ENCODE assay signal across 8 cellular contexts in genomic region chr12:27014859-27015729, GRCh38. TPM values are rescaled to one million over a fixed set of nuclear protein-coding genes. Genes with fewer than 3 reads are reported as not detected.
DNase-seq lines count a peak whose midpoint lies in the region; ATAC-seq and TF ChIP-seq lines count a peak whose summit lies in the region.

No MANE protein-coding gene starts in this region.

- peaks cover 3 to 34% of the 10 kb centered on the region in 2 donors for H3K4me1 ChIP-seq in ascending aorta
- peaks cover 1 to 37% (median 26%) of the 10 kb centered on the region in 4 donors for H3K4me1 ChIP-seq in liver (ENCODE audit: control insufficient read depth in 4 of 4, insufficient read depth in 4 of 4, low read length in 3 of 4)
- peaks cover 4 to 46% (median 28%) of the 10 kb centered on the region in 4 donors for H3K4me1 ChIP-seq in tibial artery

- WGBS in liver, result 39% methylated on average over 12 of the region's 12 CpGs

- TF ChIP-seq RAD21 in liver (IDR thresholded peaks at IDR 0.05), result no peak

- H3K9me3 ChIP-seq in ascending aorta (no peaks in the 10 kb centered on the region), liver (ENCODE audit: control insufficient read depth in 4 of 4, low read length in 3 of 4) (no peaks in the 10 kb centered on the region), tibial artery (no peaks in the 10 kb centered on the region)

- CTCF ChIA-PET in BJ (lab: Yijun Ruan, JAX), result interaction anchor here (0.6 to 4.9 kb wide), 21 partner anchors 10 to 299 kb away, joined by 3 to 67 read pairs (median 4); partner anchors contain the start of genes FGFR1OP2 and STK38L

- peak overlapping the region; percentile 86 to 100 for H3K9ac ChIP-seq in liver (ENCODE audit: low read depth in 1 of 2, low read length in 2 of 2)

- H3K36me3 ChIP-seq in BJ (ENCODE audit: control insufficient read depth, insufficient read depth, low read length) (no peaks in the 10 kb centered on the region), ascending aorta (no peaks in the 10 kb centered on the region), liver (ENCODE audit: control insufficient read depth in 4 of 4, insufficient read depth in 3 of 4, low read depth in 1 of 4, low read length in 3 of 4) (no peaks in the 10 kb centered on the region), tibial artery (no peaks in the 10 kb centered on the region)

- peak overlapping the region; percentile 88 to 92 for H3K27ac ChIP-seq in ascending aorta
- H3K27ac ChIP-seq in liver (ENCODE audit: low read depth in 1 of 2, low read length in 2 of 2), result peak overlapping the region; percentile 87 to 99
- H3K27ac ChIP-seq in tibial artery, result peak overlapping the region; percentile 86 to 90

- TF ChIP-seq CTCF in BJ (IDR thresholded peaks at IDR 0.05; ENCODE audit: insufficient read depth, low read depth, low read length), result no peak
- no peak for TF ChIP-seq CTCF in ascending aorta (IDR thresholded peaks at IDR 0.05)
- no peak for TF ChIP-seq CTCF in liver (IDR thresholded peaks at IDR 0.05; ENCODE audit: low read depth, low read length, missing input control)
- no peak for TF ChIP-seq CTCF in tibial artery (IDR thresholded peaks at IDR 0.05)

- no peak for DNase-seq in BJ (ENCODE audit: low read depth)
- DNase-seq in ascending aorta (ENCODE audit: low spot score in 2 of 2), result no peak
- DNase-seq in tibial artery, result no peak
- DNase-seq in foreskin melanocyte, result no peak
- DNase-seq in NCI-H526 (lab: John Stamatoyannopoulos, UW), result no peak

- ATAC-seq in HG02571 (IDR thresholded peaks at IDR 0.05; ENCODE audit: unreplicated experiment) (peak; percentile 40), GM21825 (IDR thresholded peaks at IDR 0.05; ENCODE audit: unreplicated experiment) (no peak)

- H3K4me3 ChIP-seq in BJ (ENCODE audit: low read depth, low read length) (peak overlapping the region; percentile 89), ascending aorta (peak overlapping the region; percentile 97 to 99), liver (ENCODE audit: low read depth in 1 of 3, low read length in 3 of 3) (peak overlapping the region; percentile 69 to 98 (median 97)), tibial artery (peak overlapping the region; percentile 81 to 88)

- no peaks in the 10 kb centered on the region for H3K27me3 ChIP-seq in BJ (ENCODE audit: control insufficient read depth, insufficient read depth, low read length)
- no peaks in the 10 kb centered on the region for H3K27me3 ChIP-seq in ascending aorta
- H3K27me3 ChIP-seq in liver (ENCODE audit: control insufficient read depth in 4 of 4, insufficient read depth in 4 of 4, low read length in 3 of 4), result no peaks in the 10 kb centered on the region
- H3K27me3 ChIP-seq in tibial artery, result no peaks in the 10 kb centered on the region

- intact Hi-C loops in ascending aorta (cut with DNase I), result loop anchor here (1.0 to 2.0 kb wide), 3 partner anchors 77 to 290 kb away; partner anchors contain the start of gene FGFR1OP2
- intact Hi-C loops in tibial artery (cut with DNase I; ENCODE audit: low total_unique reads), result loop anchor here (2.0 to 10.0 kb wide), 2 partner anchors 76 to 180 kb away; partner anchors contain the start of genes FGFR1OP2 and ITPR2

- POLR2A ChIA-PET in BJ (lab: Charles Lee), result interaction anchor here (0.6 kb wide), 1 partner anchor 119 kb away, joined by 3 read pairs; no protein-coding TSS in a partner anchor

TF ChIP-seq in liver, 16 proteins besides CTCF, POLR2A, EP300 and RAD21:
- TF ChIP-seq ZBTB33 (IDR thresholded peaks at IDR 0.05) (no peak), HNF4G (IDR thresholded peaks at IDR 0.05) (no peak), TAF1 (conservative IDR thresholded peaks at IDR 0.05) (no peak), EGR1 (IDR thresholded peaks at IDR 0.05; ENCODE audit: low read depth in 2 of 2) (no peak), FOXA2 (IDR thresholded peaks at IDR 0.05) (no peak), GABPA (IDR thresholded peaks at IDR 0.05 in 1 of 2, conservative IDR thresholded peaks at IDR 0.05 in 1 of 2) (no peak), MAX (IDR thresholded peaks at IDR 0.05) (no peak), HNF4A (conservative IDR thresholded peaks at IDR 0.05) (no peak), FOXA1 (IDR thresholded peaks at IDR 0.05) (no peak), REST (IDR thresholded peaks at IDR 0.05) (no peak), JUND (IDR thresholded peaks at IDR 0.05) (no peak), SP1 (IDR thresholded peaks at IDR 0.05) (no peak), NR2F2 (IDR thresholded peaks at IDR 0.05) (no peak), RXRA (IDR thresholded peaks at IDR 0.05) (no peak), ATF3 (IDR thresholded peaks at IDR 0.05) (no peak), YY1 (IDR thresholded peaks at IDR 0.05) (no peak)
TF ChIP-seq in liver: peak in this region for 0.

RNA-seq across cellular contexts. Expression of gene TM7SF3, which starts 0.9 kb away (rescaled TPM):
- polyA plus RNA-seq in BJ (2011; rRNA removed), result 75.2 and 111 TPM in 2 replicates
- polyA minus RNA-seq in BJ (2011; rRNA and poly(A)+ RNA removed), result 49.5 and 54.7 TPM in 2 replicates
- total RNA-seq in ascending aorta, result 213 TPM
- total RNA-seq in liver, result 10 to 100 TPM; 54.3 to 60.8 TPM
- 10 to 100 TPM; 21.5 to 35.0 TPM for polyA plus RNA-seq in liver

RNA-seq across cellular contexts. Expression of gene MED21, which starts 7.3 kb away (rescaled TPM):
- polyA plus RNA-seq in BJ (2011; rRNA removed), result 34.6 and 61.5 TPM in 2 replicates
- polyA minus RNA-seq in BJ (2011; rRNA and poly(A)+ RNA removed), result 44.2 and 75.5 TPM in 2 replicates
- 9.8 TPM for total RNA-seq in ascending aorta
- 10 to 100 TPM; 27.6 to 33.2 TPM for total RNA-seq in liver
- 10 to 100 TPM in 1 of 2 donors, 1 to 10 TPM in 1; 9.7 to 13.3 TPM for polyA plus RNA-seq in liver
